Comparison of ENCODE assay signal across 34 cellular contexts in genomic region chr7:109637428-109637827, GRCh38.
"Had no signal": no experiment of that assay in that cellular context is flagged by ENCODE, and none has a peak within 500 bp of the region (broad histone marks: within the 10 kb centered on the region; RNA-seq: fewer than 3 reads in every experiment).

No MANE protein-coding gene starts in this region.

- ATAC-seq: activated CD8-positive, alpha-beta T cell treated with anti-CD3 and anti-CD28 coated beads for 36 hours; activated naive CD8-positive, alpha-beta T cell treated with anti-CD3 and anti-CD28 coated beads, Interleukin-2, amount 50 U/mL, for 24 hours had no signal

- H3K36me3 Mint-ChIP-seq: activated CD4-positive, alpha-beta memory T cell treated with anti-CD3 and anti-CD28 coated beads for 36 hours; activated naive CD4-positive, alpha-beta T cell treated with anti-CD3 and anti-CD28 coated beads, Interleukin-2, amount 10 ng/mL, durations not matched to agents 7 days and 5 days; activated naive CD4-positive, alpha-beta T cell treated with anti-CD3 and anti-CD28 coated beads, Interleukin-2, amount 50 U/mL, for 24 hours; activated naive CD8-positive, alpha-beta T cell; activated naive CD8-positive, alpha-beta T cell treated with anti-CD3 and anti-CD28 coated beads, Interleukin-2, amount 10 ng/mL, durations not matched to agents 7 days and 5 days; brain had no signal

- H3K27ac ChIP-seq: ascending aorta, cardiac muscle cell, VCaP had no signal

- H3K9me3 Mint-ChIP-seq: activated CD4-positive, alpha-beta T cell treated with anti-CD3 and anti-CD28 coated beads, Interleukin-2, amount 10 ng/mL, durations not matched to agents 24 days and 14 days; activated naive CD4-positive, alpha-beta T cell treated with anti-CD3 and anti-CD28 coated beads, Interleukin-2, amount 50 U/mL, for 24 hours; activated T-helper 2 cell treated with anti-CD3 and anti-CD28 coated beads, Interferon-gamma antibody, Interleukin-2, Interleukin-4, amounts not matched to agents 10 μg/mL and 5 μg/mL and 100 μg/mL, durations not matched to agents 14 hours and 24 hours and 36 hours had no signal

- H3K9me3 ChIP-seq: ascending aorta had no signal

- DNase-seq: activated B cell treated with CpG ODN at 0.5 μM for 24 hours; activated CD4-positive, alpha-beta memory T cell treated with anti-CD3 and anti-CD28 coated beads for 36 hours; activated CD4-positive, alpha-beta T cell treated with anti-CD3 and anti-CD28 coated beads for 4 hours; activated CD4-positive, alpha-beta T cell treated with anti-CD3 and anti-CD28 coated beads, Interleukin-2, amount 10 ng/mL, durations not matched to agents 24 days and 14 days; activated CD4-positive, alpha-beta T cell treated with anti-CD3 and anti-CD28 coated beads, Interleukin-2, amount 50 U/mL, for 1 hour; activated CD4-positive, alpha-beta T cell treated with anti-CD3 and anti-CD28 coated beads, Interleukin-2, amount 50 U/mL, for 4 hours; activated CD4-positive, CD25-positive, alpha-beta regulatory T cell treated with anti-CD3 and anti-CD28 coated beads, Interleukin-2, amount 50 U/mL, for 72 hours; activated CD8-positive, alpha-beta memory T cell treated with anti-CD3 and anti-CD28 coated beads, Interleukin-2, amount 50 U/mL, for 4 hours; activated CD8-positive, alpha-beta T cell treated with anti-CD3 and anti-CD28 coated beads for 36 hours; activated effector memory CD4-positive, alpha-beta T cell treated with Interleukin-2 at 50 U/mL for 16 hours; activated gamma-delta T cell; activated naive CD4-positive, alpha-beta T cell treated with anti-CD3 and anti-CD28 coated beads, Interleukin-2, amount 10 ng/mL, durations not matched to agents 7 days and 5 days; activated naive CD4-positive, alpha-beta T cell treated with Interleukin-2 at 50 U/mL for 16 hours; activated naive CD8-positive, alpha-beta T cell treated with anti-CD3 and anti-CD28 coated beads, Interleukin-2, amount 10 ng/mL, durations not matched to agents 7 days and 5 days; activated naive CD8-positive, alpha-beta T cell treated with anti-CD3 and anti-CD28 coated beads, Interleukin-2, amount 50 U/mL, for 24 hours; activated T-cell treated with anti-CD3 and anti-CD28 coated beads for 4 hours; activated T-cell treated with anti-CD3 and anti-CD28 coated beads, Interleukin-2, amount 50 U/mL, for 24 hours; activated T-cell treated with anti-CD3 and anti-CD28 coated beads, Interleukin-2, amount 50 U/mL, for 48 hours; amygdala; anterior cingulate cortex; caudate nucleus; SW 1271; T-helper 1 cell; T-helper 2 cell; T-helper 9 cell had no signal

- H3K4me1 ChIP-seq: ascending aorta had no signal

- H3K36me3 ChIP-seq: ascending aorta, cardiac muscle cell had no signal

- H3K4me3 ChIP-seq: ascending aorta, cardiac muscle cell had no signal

- H3K27me3 Mint-ChIP-seq: activated B cell treated with CpG ODN at 0.5 μM for 24 hours; activated CD4-positive, alpha-beta memory T cell treated with anti-CD3 and anti-CD28 coated beads for 36 hours; activated CD4-positive, alpha-beta T cell treated with anti-CD3 and anti-CD28 coated beads, Interleukin-2, amount 10 ng/mL, durations not matched to agents 24 days and 14 days; activated CD8-positive, alpha-beta T cell treated with anti-CD3 and anti-CD28 coated beads for 36 hours; activated naive CD4-positive, alpha-beta T cell treated with anti-CD3 and anti-CD28 coated beads, Interleukin-2, amount 10 ng/mL, durations not matched to agents 7 days and 5 days; activated naive CD4-positive, alpha-beta T cell treated with anti-CD3 and anti-CD28 coated beads, Interleukin-2, amount 50 U/mL, for 24 hours; activated naive CD8-positive, alpha-beta T cell; activated naive CD8-positive, alpha-beta T cell treated with anti-CD3 and anti-CD28 coated beads, Interleukin-2, amount 10 ng/mL, durations not matched to agents 7 days and 5 days; activated naive CD8-positive, alpha-beta T cell treated with anti-CD3 and anti-CD28 coated beads, Interleukin-2, amount 50 U/mL, for 24 hours; activated T-cell treated with anti-CD3 and anti-CD28 coated beads, Interleukin-2, amount 50 U/mL, for 24 hours; brain had no signal

- H3K27ac Mint-ChIP-seq: activated B cell treated with CpG ODN at 0.5 μM for 24 hours; activated CD4-positive, alpha-beta memory T cell treated with anti-CD3 and anti-CD28 coated beads for 36 hours; activated CD4-positive, alpha-beta T cell treated with anti-CD3 and anti-CD28 coated beads, Interleukin-2, amount 10 ng/mL, durations not matched to agents 24 days and 14 days; activated CD8-positive, alpha-beta T cell treated with anti-CD3 and anti-CD28 coated beads for 36 hours; activated naive CD4-positive, alpha-beta T cell treated with anti-CD3 and anti-CD28 coated beads, Interleukin-2, amount 10 ng/mL, durations not matched to agents 7 days and 5 days; activated naive CD4-positive, alpha-beta T cell treated with anti-CD3 and anti-CD28 coated beads, Interleukin-2, amount 50 U/mL, for 24 hours; activated naive CD8-positive, alpha-beta T cell; activated naive CD8-positive, alpha-beta T cell treated with anti-CD3 and anti-CD28 coated beads, Interleukin-2, amount 10 ng/mL, durations not matched to agents 7 days and 5 days; activated naive CD8-positive, alpha-beta T cell treated with anti-CD3 and anti-CD28 coated beads, Interleukin-2, amount 50 U/mL, for 24 hours; activated T-cell treated with anti-CD3 and anti-CD28 coated beads, Interleukin-2, amount 50 U/mL, for 24 hours; activated T-helper 2 cell treated with anti-CD3 and anti-CD28 coated beads, Interferon-gamma antibody, Interleukin-2, Interleukin-4, amounts not matched to agents 10 μg/mL and 5 μg/mL and 100 μg/mL, durations not matched to agents 14 hours and 24 hours and 36 hours; brain; T-helper 1 cell treated with Interleukin-12 subunit alpha and Interleukin-12 subunit beta and Interleukin-4 antibody, amounts not matched to agents 30 μg/mL and 1 μg/mL, for 36 hours; T-helper 2 cell treated with Interferon-gamma antibody and Interleukin-4, amounts not matched to agents 5 μg/mL and 100 μg/mL, for 36 hours had no signal

- H3K4me3 Mint-ChIP-seq: activated B cell treated with CpG ODN at 0.5 μM for 24 hours; activated CD4-positive, alpha-beta memory T cell treated with anti-CD3 and anti-CD28 coated beads for 36 hours; activated CD4-positive, alpha-beta T cell treated with anti-CD3 and anti-CD28 coated beads, Interleukin-2, amount 10 ng/mL, durations not matched to agents 24 days and 14 days; activated CD8-positive, alpha-beta T cell treated with anti-CD3 and anti-CD28 coated beads for 36 hours; activated naive CD4-positive, alpha-beta T cell treated with anti-CD3 and anti-CD28 coated beads, Interleukin-2, amount 10 ng/mL, durations not matched to agents 7 days and 5 days; activated naive CD4-positive, alpha-beta T cell treated with anti-CD3 and anti-CD28 coated beads, Interleukin-2, amount 50 U/mL, for 24 hours; activated naive CD8-positive, alpha-beta T cell; activated naive CD8-positive, alpha-beta T cell treated with anti-CD3 and anti-CD28 coated beads, Interleukin-2, amount 10 ng/mL, durations not matched to agents 7 days and 5 days; activated naive CD8-positive, alpha-beta T cell treated with anti-CD3 and anti-CD28 coated beads, Interleukin-2, amount 50 U/mL, for 24 hours; activated T-cell treated with anti-CD3 and anti-CD28 coated beads, Interleukin-2, amount 50 U/mL, for 24 hours; brain; T-helper 1 cell treated with Interleukin-12 subunit alpha and Interleukin-12 subunit beta and Interleukin-4 antibody, amounts not matched to agents 30 μg/mL and 1 μg/mL, for 36 hours; T-helper 2 cell treated with Interferon-gamma antibody and Interleukin-4, amounts not matched to agents 5 μg/mL and 100 μg/mL, for 36 hours had no signal

- H3K27me3 ChIP-seq: ascending aorta, cardiac muscle cell had no signal

- H3K4me1 Mint-ChIP-seq: activated B cell treated with CpG ODN at 0.5 μM for 24 hours; activated CD4-positive, alpha-beta T cell treated with anti-CD3 and anti-CD28 coated beads, Interleukin-2, amount 10 ng/mL, durations not matched to agents 24 days and 14 days; activated naive CD4-positive, alpha-beta T cell treated with anti-CD3 and anti-CD28 coated beads, Interleukin-2, amount 10 ng/mL, durations not matched to agents 7 days and 5 days; activated naive CD4-positive, alpha-beta T cell treated with anti-CD3 and anti-CD28 coated beads, Interleukin-2, amount 50 U/mL, for 24 hours; activated naive CD8-positive, alpha-beta T cell treated with anti-CD3 and anti-CD28 coated beads, Interleukin-2, amount 10 ng/mL, durations not matched to agents 7 days and 5 days; activated naive CD8-positive, alpha-beta T cell treated with anti-CD3 and anti-CD28 coated beads, Interleukin-2, amount 50 U/mL, for 24 hours; brain had no signal
